Comparison of ENCODE assay signal across 14 cellular contexts in the genomic region with DNA sequence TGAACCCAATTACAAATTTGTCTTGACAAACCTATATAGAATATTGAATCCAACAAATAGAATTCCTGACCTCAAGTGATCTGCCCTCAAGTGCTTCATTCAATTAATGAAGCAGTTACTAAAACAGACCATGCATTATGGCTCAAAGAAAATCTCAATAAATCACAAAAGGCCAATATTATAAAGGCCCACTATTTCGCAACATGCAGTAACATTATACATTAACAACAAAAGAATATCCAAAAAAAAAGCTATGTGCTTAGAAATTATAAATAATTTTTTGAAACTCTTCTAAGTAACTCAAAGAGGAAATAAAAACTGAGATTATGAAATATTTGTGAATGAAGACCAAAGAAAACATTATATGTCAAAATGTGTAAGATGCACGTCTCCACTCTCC.
DNase-seq lines count a peak whose midpoint lies in the region; ATAC-seq, FAIRE-seq and TF ChIP-seq lines count a peak whose summit lies in the region.
"Had no signal": no experiment of that assay in that cellular context is flagged by ENCODE, and none has a peak within 500 bp of the region (broad histone marks: within the 10 kb centered on the region; RNA-seq: fewer than 3 reads in every experiment).

No MANE protein-coding gene starts in this region.

- H3K9ac ChIP-seq in HUES64 (ENCODE audit: low read depth, low read length), result no peak overlapping the region
- H3K9ac ChIP-seq in neural progenitor cell, result no peak overlapping the region

- DNase-seq in GM23338 (ENCODE audit: low spot score) (no peak), neural progenitor cell (ENCODE audit: low spot score) (no peak)
- no peak for DNase-seq in naive thymus-derived CD4-positive, alpha-beta T cell
- DNase-seq: C1 segment of cervical spinal cord; Calu3; CD4-positive, alpha-beta T cell; DMS 273 treated with DMSO at 0.1 percent for 48 hours; H7; KBM-7 had no signal

- H3K4me1 ChIP-seq in GM23338 (ENCODE audit: insufficient read depth), result peaks cover 8% of the 10 kb centered on the region; the same call in 1 of the 2 replicates
- 0 out of 2 replicates have a peak, but pooled peaks cover 13% of the 10 kb centered on the region for H3K4me1 ChIP-seq in HUES64 (ENCODE audit: insufficient read depth, low read length)
- H3K4me1 ChIP-seq in neural progenitor cell, result peaks cover 9% of the 10 kb centered on the region
- H3K4me1 ChIP-seq in naive thymus-derived CD4-positive, alpha-beta T cell (ENCODE audit: control insufficient read depth in 2 of 2, insufficient read depth in 2 of 2, low read length in 2 of 2), result no peaks in the 10 kb centered on the region

- TF ChIP-seq CTCF in GM23338 (conservative IDR thresholded peaks at IDR 0.05; ENCODE audit: low read depth in 2 of 2) (no peak), neural progenitor cell (IDR thresholded peaks at IDR 0.05) (no peak)

- H3F3A ChIP-seq in GM23338 (replicated peaks; ENCODE audit: low read depth), result no peaks in the 10 kb centered on the region
- peaks cover 21% of the 10 kb centered on the region for H3F3A ChIP-seq in neural progenitor cell (ENCODE audit: low read depth)

- intact Hi-C loops in naive thymus-derived CD4-positive, alpha-beta T cell (cut with micrococcal nuclease), result no loop called here

- H3K27ac Mint-ChIP-seq in GM23338 (no peak overlapping the region), neural progenitor cell (no peak overlapping the region)
- H3K27ac Mint-ChIP-seq in naive thymus-derived CD4-positive, alpha-beta T cell, result no peak overlapping the region
- H3K27ac Mint-ChIP-seq: B cell; CD4-positive, alpha-beta T cell had no signal

- H3K27me3 ChIP-seq in GM23338 (ENCODE audit: insufficient read depth) (no peaks in the 10 kb centered on the region), HUES64 (ENCODE audit: insufficient read depth, low read length) (no peaks in the 10 kb centered on the region), neural progenitor cell (no peaks in the 10 kb centered on the region)
- no peaks in the 10 kb centered on the region for H3K27me3 ChIP-seq in naive thymus-derived CD4-positive, alpha-beta T cell (ENCODE audit: control insufficient read depth in 2 of 2, insufficient read depth in 2 of 2, low read length in 2 of 2)

- H3K27ac ChIP-seq in GM23338 (ENCODE audit: low read depth), result peak overlapping the region; percentile 71
- peak overlapping the region; percentile 81; the same call in 1 of the 2 replicates for H3K27ac ChIP-seq in HUES64 (ENCODE audit: low read depth, low read length)
- peak overlapping the region; percentile 59 for H3K27ac ChIP-seq in neural progenitor cell
- no peak overlapping the region for H3K27ac ChIP-seq in naive thymus-derived CD4-positive, alpha-beta T cell (ENCODE audit: low read depth, low read length)

- FAIRE-seq in colon (lab: Jason Lieb, UNC), result peak; percentile 88

- H3K4me3 Mint-ChIP-seq in GM23338 (no peak overlapping the region), neural progenitor cell (no peak overlapping the region)
- no peak overlapping the region for H3K4me3 Mint-ChIP-seq in naive thymus-derived CD4-positive, alpha-beta T cell
- H3K4me3 Mint-ChIP-seq: B cell; CD4-positive, alpha-beta T cell had no signal

- H3K4me3 ChIP-seq in GM23338, result no peak overlapping the region
- H3K4me3 ChIP-seq in HUES64 (ENCODE audit: low read length), result no peak overlapping the region
- H3K4me3 ChIP-seq in neural progenitor cell, result no peak overlapping the region
- no peak overlapping the region for H3K4me3 ChIP-seq in naive thymus-derived CD4-positive, alpha-beta T cell (ENCODE audit: low read length)

- WGBS in HUES64, result 100% methylated on average over 1 of the region's 2 CpGs

- H3K36me3 ChIP-seq in GM23338 (ENCODE audit: insufficient read depth) (no peaks in the 10 kb centered on the region), HUES64 (ENCODE audit: insufficient read depth, low read length) (no peaks in the 10 kb centered on the region), neural progenitor cell (no peaks in the 10 kb centered on the region)
- no peaks in the 10 kb centered on the region for H3K36me3 ChIP-seq in naive thymus-derived CD4-positive, alpha-beta T cell (ENCODE audit: control insufficient read depth in 2 of 3, insufficient read depth in 3 of 3, low read length in 3 of 3)

- H3K79me2 ChIP-seq in GM23338 (replicated peaks; ENCODE audit: insufficient read depth) (no peaks in the 10 kb centered on the region), neural progenitor cell (ENCODE audit: low read depth) (no peaks in the 10 kb centered on the region)

- no peaks in the 10 kb centered on the region for H3K27me3 Mint-ChIP-seq in GM23338 (ENCODE audit: insufficient read depth, low read depth, poor library complexity)
- peaks cover 4% of the 10 kb centered on the region for H3K27me3 Mint-ChIP-seq in neural progenitor cell (ENCODE audit: insufficient read depth, low read depth)
- H3K27me3 Mint-ChIP-seq in naive thymus-derived CD4-positive, alpha-beta T cell, result no peaks in the 10 kb centered on the region
- H3K27me3 Mint-ChIP-seq: B cell; CD4-positive, alpha-beta T cell had no signal

- H3K4me1 Mint-ChIP-seq in GM23338 (peaks cover 13% of the 10 kb centered on the region), neural progenitor cell (no peaks in the 10 kb centered on the region)
- H3K4me1 Mint-ChIP-seq in naive thymus-derived CD4-positive, alpha-beta T cell, result peaks cover 0 to 3% (median 0%) of the 10 kb centered on the region in 7 donors
- H3K4me1 Mint-ChIP-seq: B cell had no signal

- ATAC-seq in GM23338 (no peak), GM19455 (IDR thresholded peaks at IDR 0.05; ENCODE audit: unreplicated experiment) (no peak), GM19397 (IDR thresholded peaks at IDR 0.05; ENCODE audit: unreplicated experiment) (no peak)
- ATAC-seq in naive thymus-derived CD4-positive, alpha-beta T cell, result no peak

- no peak overlapping the region for H2AFZ ChIP-seq in GM23338
- no peak overlapping the region for H2AFZ ChIP-seq in neural progenitor cell (replicated peaks)

- H3K4me2 ChIP-seq in GM23338 (no peak overlapping the region), neural progenitor cell (no peak overlapping the region)

- H4K20me1 ChIP-seq in GM23338 (replicated peaks; ENCODE audit: insufficient read depth), result no peaks in the 10 kb centered on the region
- no peaks in the 10 kb centered on the region for H4K20me1 ChIP-seq in neural progenitor cell (ENCODE audit: low read depth)

- H3K9me3 ChIP-seq in HUES64 (ENCODE audit: insufficient read depth, low read depth, low read length) (no peaks in the 10 kb centered on the region), neural progenitor cell (ENCODE audit: low read depth) (no peaks in the 10 kb centered on the region)
- H3K9me3 ChIP-seq in naive thymus-derived CD4-positive, alpha-beta T cell (ENCODE audit: control insufficient read depth in 2 of 3, low read length in 3 of 3), result no peaks in the 10 kb centered on the region

- POLR2A ChIA-PET in naive thymus-derived CD4-positive, alpha-beta T cell (lab: Charles Lee), result no interaction called here

- H3K9me2 ChIP-seq in GM23338 (ENCODE audit: insufficient read depth), result no peaks in the 10 kb centered on the region

- CTCF ChIA-PET in naive thymus-derived CD4-positive, alpha-beta T cell (lab: Charles Lee), result no interaction called here

- H3K36me3 Mint-ChIP-seq in GM23338 (ENCODE audit: low read depth), result peaks cover 2% of the 10 kb centered on the region; the same call in 1 of the 3 replicates
- no peaks in the 10 kb centered on the region for H3K36me3 Mint-ChIP-seq in neural progenitor cell
- H3K36me3 Mint-ChIP-seq in naive thymus-derived CD4-positive, alpha-beta T cell, result no peaks in the 10 kb centered on the region

- peaks cover 2% of the 10 kb centered on the region; the same call in 1 of the 3 replicates for H3K9me3 Mint-ChIP-seq in GM23338
- peaks cover 5% of the 10 kb centered on the region for H3K9me3 Mint-ChIP-seq in neural progenitor cell
- H3K9me3 Mint-ChIP-seq in naive thymus-derived CD4-positive, alpha-beta T cell, result no peaks in the 10 kb centered on the region
- H3K9me3 Mint-ChIP-seq: CD4-positive, alpha-beta T cell had no signal

TF ChIP-seq in GM23338, 12 proteins besides CTCF, POLR2A, EP300 and RAD21 (continues in another document):
- TF ChIP-seq POLR2AphosphoS5 (IDR thresholded peaks at IDR 0.05; ENCODE audit: low read depth), result no peak
